20 cellular contexts compared by ENCODE assay signal in genomic region chr2:46034535-46034934, GRCh38.
A peak's percentile ranks its signal among the peaks of the same experiment; 100 is the strongest.
DNase-seq lines count a peak whose midpoint lies in the region; TF ChIP-seq lines count a peak whose summit lies in the region.
"Had no signal": no experiment of that assay in that cellular context is flagged by ENCODE, and none has a peak within 500 bp of the region (broad histone marks: within the 10 kb centered on the region; RNA-seq: fewer than 3 reads in every experiment).

No MANE protein-coding gene starts in this region.

- DNase-seq in MCF 10A (ENCODE audit: unreplicated experiment) (peak; percentile 8), mammary epithelial cell (no peak), astrocyte of the hippocampus (ENCODE audit: low read depth, low spot score) (peak; percentile 80), kidney tubule cell (ENCODE audit: low spot score) (peak; percentile 8), NCI-H2196 (lab: John Stamatoyannopoulos, UW; ENCODE audit: unreplicated experiment) (no peak), osteoblast (ENCODE audit: insufficient read length, low spot score, missing footprints) (no peak), GDM1 (lab: John Stamatoyannopoulos, UW) (no peak), NOMO-1 treated with dmso at 0.1 percent for 144 hours (lab: John Stamatoyannopoulos, UW; ENCODE audit: unreplicated experiment) (no peak)
- DNase-seq: activated effector memory CD4-positive, alpha-beta T cell treated with Interleukin-2 at 50 U/mL for 16 hours; H9; Karpas-422; naive thymus-derived CD4-positive, alpha-beta T cell; NCI-H1436; NCI-H2227 treated with DMSO at 0.1 percent for 48 hours; stimulated activated CD4-positive, alpha-beta T cell treated with anti-CD3 and anti-CD28 coated beads, Interleukin-4, amount 100 ng/mL, for 4 hours; T-helper 17 cell; thyroid gland had no signal

- no peaks in the 10 kb centered on the region for H3K4me1 ChIP-seq in mammary epithelial cell (ENCODE audit: insufficient read depth, low read length)
- H3K4me1 ChIP-seq in osteoblast (ENCODE audit: insufficient read depth, low read length): peaks cover 38% of the 10 kb centered on the region
- H3K4me1 ChIP-seq: BLaER1 treated with 17β-estradiol and CSF1 and Interleukin-3, amounts not matched to agents 10 nM and 100 nM had no signal

- H3K9me3 Mint-ChIP-seq in MCF 10A (ENCODE audit: unreplicated experiment): no peaks in the 10 kb centered on the region
- H3K9me3 Mint-ChIP-seq: H9; naive thymus-derived CD4-positive, alpha-beta T cell had no signal

- H3K4me2 ChIP-seq in mammary epithelial cell (ENCODE audit: insufficient read depth, low read depth, low read length) (no peak overlapping the region), osteoblast (ENCODE audit: insufficient read depth, low read length) (no peak overlapping the region)
- H3K4me2 ChIP-seq: BLaER1 treated with 17β-estradiol and CSF1 and Interleukin-3, amounts not matched to agents 10 nM and 100 nM had no signal

- H3K27ac ChIP-seq in mammary epithelial cell (ENCODE audit: insufficient read depth, low read depth, low read length) (no peak overlapping the region), osteoblast (ENCODE audit: low read depth, low read length) (no peak overlapping the region)
- H3K27ac ChIP-seq: BLaER1 treated with 17β-estradiol and CSF1 and Interleukin-3, amounts not matched to agents 10 nM and 100 nM; thyroid gland had no signal

- H3K79me2 ChIP-seq in mammary epithelial cell (ENCODE audit: insufficient read depth, low read length): no peaks in the 10 kb centered on the region
- H3K79me2 ChIP-seq in osteoblast (ENCODE audit: insufficient read depth, low read length): no peaks in the 10 kb centered on the region

- POLR2A ChIA-PET in MCF 10A (lab: Yijun Ruan, JAX): interaction anchor here (1.5 kb wide), 1 partner anchor 28 kb away, joined by 4 read pairs; no protein-coding TSS in a partner anchor

- H3K9me3 ChIP-seq in mammary epithelial cell (replicated peaks; ENCODE audit: insufficient read depth, low read length) (no peaks in the 10 kb centered on the region), osteoblast (ENCODE audit: low read depth, low read length) (no peaks in the 10 kb centered on the region)
- H3K9me3 ChIP-seq: A549; BLaER1 treated with 17β-estradiol and CSF1 and Interleukin-3, amounts not matched to agents 10 nM and 100 nM; thyroid gland had no signal

- no TSS peak for BruUV-seq in MCF 10A (replicated peaks; lab: Mats Ljungman, UMichigan)
- BruUV-seq in mammary epithelial cell (replicated peaks; lab: Mats Ljungman, UMichigan): no TSS peak

- H3K36me3 ChIP-seq in mammary epithelial cell (ENCODE audit: insufficient read depth, low read length) (no peaks in the 10 kb centered on the region), osteoblast (ENCODE audit: insufficient read depth, low read length) (no peaks in the 10 kb centered on the region)
- H3K36me3 ChIP-seq: thyroid gland had no signal

- H3K27me3 Mint-ChIP-seq in MCF 10A (ENCODE audit: insufficient read depth, unreplicated experiment): no peaks in the 10 kb centered on the region
- H3K27me3 Mint-ChIP-seq: naive thymus-derived CD4-positive, alpha-beta T cell; T-helper 17 cell had no signal

- no peaks in the 10 kb centered on the region for H3K4me1 Mint-ChIP-seq in MCF 10A (ENCODE audit: insufficient read depth, unreplicated experiment)
- H3K4me1 Mint-ChIP-seq: T-helper 17 cell had no signal

- TF ChIP-seq CTCF in MCF 10A (IDR thresholded peaks at IDR 0.05; ENCODE audit: unreplicated experiment) (no peak), mammary epithelial cell (conservative IDR thresholded peaks at IDR 0.05 in 1 of 2, IDR thresholded peaks at IDR 0.05 in 1 of 2; ENCODE audit: extremely low read depth in 1 of 2, insufficient read depth in 1 of 2, low read depth in 1 of 2, low read length in 2 of 2) (no peak), osteoblast (IDR thresholded peaks at IDR 0.05; ENCODE audit: extremely low read depth, low read depth, low read length) (no peak)

- in situ Hi-C loops in mammary epithelial cell (cut with MboI; ENCODE audit: low sequenced_read_pairs in 2 of 2): no loop called here

- no peak overlapping the region for H3K9ac ChIP-seq in mammary epithelial cell (ENCODE audit: insufficient read depth, low read length)
- H3K9ac ChIP-seq: BLaER1 treated with 17β-estradiol and CSF1 and Interleukin-3, amounts not matched to agents 10 nM and 100 nM had no signal

- H3K36me3 Mint-ChIP-seq in MCF 10A (ENCODE audit: insufficient read depth, unreplicated experiment): peaks cover 6% of the 10 kb centered on the region

- H3K4me3 ChIP-seq in mammary epithelial cell (replicated peaks in 1 of 3; ENCODE audit: insufficient read depth in 1 of 3, low read depth in 2 of 3, low read length in 3 of 3) (no peak overlapping the region), osteoblast (ENCODE audit: insufficient read depth, low read length) (no peak overlapping the region)
- H3K4me3 ChIP-seq: A549; BLaER1 treated with 17β-estradiol and CSF1 and Interleukin-3, amounts not matched to agents 10 nM and 100 nM; lung; thyroid gland had no signal

- H3K27me3 ChIP-seq in mammary epithelial cell (ENCODE audit: insufficient read depth, low read length) (no peaks in the 10 kb centered on the region), osteoblast (ENCODE audit: insufficient read depth, low read length) (no peaks in the 10 kb centered on the region)
- H3K27me3 ChIP-seq: BLaER1 treated with 17β-estradiol and CSF1 and Interleukin-3, amounts not matched to agents 10 nM and 100 nM; thyroid gland had no signal

- no peak overlapping the region for H3K27ac Mint-ChIP-seq in MCF 10A (ENCODE audit: low read depth, unreplicated experiment)
- H3K27ac Mint-ChIP-seq: H9; naive thymus-derived CD4-positive, alpha-beta T cell; T-helper 17 cell had no signal

- dilution Hi-C loops in mammary epithelial cell (cut with HindIII; ENCODE audit: low sequenced_read_pairs): no loop called here

- H2AFZ ChIP-seq in mammary epithelial cell (ENCODE audit: low read depth, low read length) (no peak overlapping the region), osteoblast (ENCODE audit: low read length) (no peak overlapping the region)

- no peaks in the 10 kb centered on the region for H4K20me1 ChIP-seq in mammary epithelial cell (ENCODE audit: insufficient read depth, low read length)
- no peaks in the 10 kb centered on the region for H4K20me1 ChIP-seq in osteoblast (ENCODE audit: insufficient read depth, low read length)
- H4K20me1 ChIP-seq: BLaER1 treated with 17β-estradiol and CSF1 and Interleukin-3, amounts not matched to agents 10 nM and 100 nM had no signal

- intact Hi-C loops in MCF 10A (cut with micrococcal nuclease) (no loop called here), mammary epithelial cell (cut with micrococcal nuclease) (no loop called here)

- WGBS in mammary epithelial cell (ENCODE audit: low coverage, missing lambda C conversion rate): 80% methylated on average over 4 of the region's 5 CpGs

- no peak overlapping the region for H3K4me3 Mint-ChIP-seq in MCF 10A (ENCODE audit: unreplicated experiment)
- H3K4me3 Mint-ChIP-seq: H9; naive thymus-derived CD4-positive, alpha-beta T cell; T-helper 17 cell had no signal

- CTCF ChIA-PET in MCF 10A (lab: Yijun Ruan, JAX): no interaction called here
- CTCF ChIA-PET in mammary epithelial cell (lab: Charles Lee; ENCODE audit: low non-redundant PET): no interaction called here

Comparison
In these comparisons a context has a peak if more than half of its experiments do, and no peak if none do; other contexts are left out.
1. DNase-seq: peak in MCF 10A (single experiment), astrocyte of the hippocampus (single experiment) and kidney tubule cell (single experiment); none in mammary epithelial cell (single experiment), NCI-H2196 (single experiment), osteoblast (single experiment), GDM1 (single experiment) and NOMO-1 treated with dmso at 0.1 percent for 144 hours (single experiment).